8 cellular contexts compared by ENCODE assay signal in the genomic region with DNA sequence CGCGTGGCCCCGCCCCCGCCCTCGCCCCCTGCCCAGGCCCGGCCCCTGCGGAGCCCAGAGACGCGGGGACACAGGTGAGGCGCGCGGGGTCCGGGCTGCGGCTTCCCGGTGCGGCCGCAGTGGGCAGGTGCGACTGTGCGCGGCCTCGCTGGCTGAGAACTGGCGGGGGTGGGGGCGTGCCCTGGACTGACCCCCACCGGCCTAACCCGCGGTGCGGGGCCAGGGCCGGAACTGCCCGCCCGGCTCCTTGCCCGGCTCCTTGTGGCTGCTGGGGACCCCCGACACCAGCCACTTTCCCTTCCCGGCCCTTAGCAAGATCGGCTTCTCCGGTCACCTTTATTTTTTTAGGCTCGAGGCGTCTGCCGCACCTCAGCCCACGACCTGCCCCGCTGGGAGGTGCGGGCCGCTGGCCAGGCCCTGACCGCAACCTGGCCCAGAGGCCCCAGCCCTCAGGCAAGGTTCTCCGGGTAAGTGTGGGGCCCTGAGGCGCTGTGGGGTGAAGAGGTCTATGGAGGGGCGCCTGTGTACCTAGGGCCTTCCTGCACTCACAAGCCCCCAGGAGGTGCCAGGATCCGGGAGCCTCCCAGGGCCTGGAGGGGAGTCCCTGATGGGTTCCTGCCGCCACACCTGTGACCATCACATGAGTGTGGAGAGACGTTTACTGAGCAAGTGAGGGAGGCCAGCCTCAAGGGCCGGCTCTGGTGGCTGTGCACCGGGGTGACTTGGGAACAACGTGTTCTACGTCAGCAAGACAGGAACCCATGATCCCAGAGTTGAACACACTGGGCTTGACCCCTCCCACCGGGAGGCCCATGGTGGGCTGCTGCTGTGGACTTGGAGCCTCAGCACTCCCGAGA. TPM values are rescaled to one million over a fixed set of nuclear protein-coding genes. Genes with fewer than 3 reads are reported as not detected.
DNase-seq lines count a peak whose midpoint lies in the region; ATAC-seq and TF ChIP-seq lines count a peak whose summit lies in the region.

Gene SMIM1, plus strand, starts transcription at position 35 of the 857 bp plus-strand sequence. CDS start 2,625 bp downstream, outside the sequence.

- DNase-seq in RWPE1 (ENCODE audit: low spot score) (no peak), esophagus muscularis mucosa (ENCODE audit: extremely low spot score) (no peak), A172 (ENCODE audit: low spot score) (no peak), NCI-H187 treated with DMSO at 0.1 percent for 48 hours (lab: John Stamatoyannopoulos, UW) (no peak), DMS79 (lab: John Stamatoyannopoulos, UW) (no peak)

- H3K4me3 ChIP-seq in BLaER1 treated with 17β-estradiol and CSF1 and Interleukin-3, amounts not matched to agents 10 nM and 100 nM: peak within 1 kb of the TSS; percentile 60 to 77 (median 66)
- H3K4me3 ChIP-seq in esophagus muscularis mucosa (peak within 1 kb of the TSS; percentile 66 to 89 (median 76)), neutrophil (ENCODE audit: low read depth in 1 of 2, low read length in 1 of 2) (peak within 1 kb of the TSS; percentile 52 to 59)

- peaks cover 0 to 3% (median 0%) of the 10 kb centered on the region in 11 experiments; a peak in 3 of 22 replicates for H3K36me3 ChIP-seq in BLaER1 treated with 17β-estradiol and CSF1 and Interleukin-3, amounts not matched to agents 10 nM and 100 nM
- H3K36me3 ChIP-seq in esophagus muscularis mucosa (peaks cover 0 to 5% (median 4%) of the 10 kb centered on the region in 4 donors), neutrophil (peaks cover 5% of the 10 kb centered on the region)

- H4K20me1 ChIP-seq in BLaER1 treated with 17β-estradiol and CSF1 and Interleukin-3, amounts not matched to agents 10 nM and 100 nM: peaks cover 19 to 50% (median 43%) of the 10 kb centered on the region in 11 experiments; a peak in 21 of 22 replicates

- WGBS in esophagus muscularis mucosa: 20% methylated on average over 19 of the region's 55 CpGs

- TF ChIP-seq CTCF in RWPE1 (conservative IDR thresholded peaks at IDR 0.05; ENCODE audit: low read depth) (no peak), esophagus muscularis mucosa (IDR thresholded peaks at IDR 0.05) (no peak), neutrophil (IDR thresholded peaks at IDR 0.05) (no peak)

- TF ChIP-seq POLR2A in esophagus muscularis mucosa (IDR thresholded peaks at IDR 0.05; ENCODE audit: low read depth): no peak

- intact Hi-C loops in esophagus muscularis mucosa (cut with DNase I): no loop called here

- peak within 1 kb of the TSS in 10 of 11 experiments; percentile 37 to 69 (median 59); a peak in 20 of 22 replicates for H3K27ac ChIP-seq in BLaER1 treated with 17β-estradiol and CSF1 and Interleukin-3, amounts not matched to agents 10 nM and 100 nM
- peak within 1 kb of the TSS; percentile 42 for H3K27ac ChIP-seq in RWPE1
- H3K27ac ChIP-seq in esophagus muscularis mucosa (replicated peaks in 1 of 4): peak within 1 kb of the TSS; percentile 77 to 91 (median 84)
- H3K27ac ChIP-seq in neutrophil: no peak within 1 kb of the TSS

- peak; percentile 16 for ATAC-seq in GM21737 (IDR thresholded peaks at IDR 0.05; ENCODE audit: unreplicated experiment)

- peak within 1 kb of the TSS; percentile 55 to 78 (median 76) for H3K9ac ChIP-seq in BLaER1 treated with 17β-estradiol and CSF1 and Interleukin-3, amounts not matched to agents 10 nM and 100 nM

- peak within 1 kb of the TSS; percentile 93 to 100 (median 99) for H3K4me2 ChIP-seq in BLaER1 treated with 17β-estradiol and CSF1 and Interleukin-3, amounts not matched to agents 10 nM and 100 nM

- H3K9me3 ChIP-seq in BLaER1 treated with 17β-estradiol and CSF1 and Interleukin-3, amounts not matched to agents 10 nM and 100 nM (replicated peaks in 1 of 11): no peaks in the 10 kb centered on the region
- H3K9me3 ChIP-seq in esophagus muscularis mucosa: no peaks in the 10 kb centered on the region
- no peaks in the 10 kb centered on the region for H3K9me3 ChIP-seq in neutrophil

- POLR2A ChIA-PET in RWPE1 (lab: Yijun Ruan, JAX; ENCODE audit: low non-redundant PET): no interaction called here

- H3K27me3 ChIP-seq in BLaER1 treated with 17β-estradiol and CSF1 and Interleukin-3, amounts not matched to agents 10 nM and 100 nM: peaks cover 0 to 5% (median 0%) of the 10 kb centered on the region in 11 experiments; a peak in 3 of 22 replicates
- H3K27me3 ChIP-seq in esophagus muscularis mucosa (no peaks in the 10 kb centered on the region), neutrophil (peaks cover 76% of the 10 kb centered on the region)

- no peak for TF ChIP-seq EP300 in esophagus muscularis mucosa (IDR thresholded peaks at IDR 0.05)

- CTCF ChIA-PET in RWPE1 (lab: Yijun Ruan, JAX): no interaction called here

- H3K4me1 ChIP-seq in BLaER1 treated with 17β-estradiol and CSF1 and Interleukin-3, amounts not matched to agents 10 nM and 100 nM: peaks cover 65 to 95% (median 91%) of the 10 kb centered on the region in 10 experiments
- H3K4me1 ChIP-seq in esophagus muscularis mucosa: peaks cover 36 to 58% (median 53%) of the 10 kb centered on the region in 4 donors
- H3K4me1 ChIP-seq in neutrophil (ENCODE audit: control insufficient read depth in 1 of 2, insufficient read depth in 1 of 2, low read depth in 1 of 2, low read length in 1 of 2): peaks cover 3 to 20% of the 10 kb centered on the region in 2 experiments

RNA-seq across cellular contexts. Expression of gene SMIM1, which starts in this region (rescaled TPM):
- 10 to 100 TPM; 10.5 to 16.3 (median 13.3) TPM for total RNA-seq in esophagus muscularis mucosa
- total RNA-seq in A172 (2014; rRNA removed; shearing (Covaris generic)): not detected in 2 replicates

Comparison
In these comparisons a context has a peak if more than half of its experiments do, and no peak if none do; other contexts are left out.
1. RNA of gene SMIM1 (total RNA-seq): 10.5 to 16.3 TPM in esophagus muscularis mucosa; not detected in A172; every median in the first group is over 10 times any median in the second.
2. Peak in every context shown above with its lines, with median percentiles within 50 percentile points of each other: H3K4me3 ChIP-seq.